In genomic region chr6:147506704-147507114, GRCh38 we compare ENCODE assay signal across 8 cellular contexts. TPM values are rescaled to one million over a fixed set of nuclear protein-coding genes. Genes with fewer than 3 reads are reported as not detected.
A peak's percentile ranks its signal among the peaks of the same experiment; 100 is the strongest.
DNase-seq lines count a peak whose midpoint lies in the region; ATAC-seq and TF ChIP-seq lines count a peak whose summit lies in the region.

No MANE protein-coding gene starts in this region.

- peak overlapping the region in 2 of 3 experiments; percentile 40 to 79 for H3K4me3 ChIP-seq in mammary epithelial cell (replicated peaks in 1 of 3; ENCODE audit: insufficient read depth in 1 of 3, low read depth in 2 of 3, low read length in 3 of 3)

- peaks cover 3% of the 10 kb centered on the region for H4K20me1 ChIP-seq in mammary epithelial cell (ENCODE audit: insufficient read depth, low read length)

- CTCF ChIA-PET in mammary epithelial cell (lab: Charles Lee; ENCODE audit: low non-redundant PET), result interaction anchor here (0.5 to 0.7 kb wide), 3 partner anchors 151 to 657 kb away, joined by 3 to 13 read pairs (median 3); no protein-coding TSS in a partner anchor

- in situ Hi-C loops in mammary epithelial cell (cut with MboI; ENCODE audit: low sequenced_read_pairs in 2 of 2), result loop anchor here (10.0 to 25.0 kb wide), 4 partner anchors 456 to 956 kb away; no protein-coding TSS in a partner anchor

- H3K4me2 ChIP-seq in mammary epithelial cell (ENCODE audit: insufficient read depth, low read depth, low read length), result peak overlapping the region; percentile 100

- no peaks in the 10 kb centered on the region for H3K36me3 ChIP-seq in mammary epithelial cell (ENCODE audit: insufficient read depth, low read length)

- H3K79me2 ChIP-seq in mammary epithelial cell (ENCODE audit: insufficient read depth, low read length), result no peaks in the 10 kb centered on the region

- TF ChIP-seq CTCF in mammary epithelial cell (conservative IDR thresholded peaks at IDR 0.05 in 1 of 2, IDR thresholded peaks at IDR 0.05 in 1 of 2; ENCODE audit: extremely low read depth in 1 of 2, insufficient read depth in 1 of 2, low read depth in 1 of 2, low read length in 2 of 2), result peak; percentile 56 to 91

- intact Hi-C loops in mammary epithelial cell (cut with micrococcal nuclease), result loop anchor here (1.0 to 5.0 kb wide), 7 partner anchors 116 to 956 kb away; no protein-coding TSS in a partner anchor

- 2% methylated on average over 12 of the region's 30 CpGs for WGBS in mammary epithelial cell (ENCODE audit: low coverage, missing lambda C conversion rate)

- H3K9ac ChIP-seq in mammary epithelial cell (ENCODE audit: insufficient read depth, low read length), result no peak overlapping the region

- peaks cover 17% of the 10 kb centered on the region for H3K4me1 ChIP-seq in mammary epithelial cell (ENCODE audit: insufficient read depth, low read length)

- dilution Hi-C loops in mammary epithelial cell (cut with HindIII; ENCODE audit: low sequenced_read_pairs), result loop anchor here (25.0 kb wide), 1 partner anchor 656 kb away; no protein-coding TSS in a partner anchor

- DNase-seq in AG08395 (ENCODE audit: low spot score) (peak; percentile 72), HT1080 (ENCODE audit: low read depth) (peak; percentile 68), SHP77 (lab: John Stamatoyannopoulos, UW) (peak; percentile 36 to 45), mammary epithelial cell (peak; percentile 39), inferior parietal cortex (ENCODE audit: extremely low spot score) (peak; percentile 79), smooth muscle cell of the brain vasculature (ENCODE audit: low read depth, low spot score) (peak; percentile 24), NCI-H2107 treated with DMSO at 0.1 percent for 48 hours (lab: John Stamatoyannopoulos, UW; ENCODE audit: unreplicated experiment) (no peak)

- peak; percentile 30 for ATAC-seq in GM18861 (IDR thresholded peaks at IDR 0.05; ENCODE audit: unreplicated experiment)

- H2AFZ ChIP-seq in mammary epithelial cell (ENCODE audit: low read depth, low read length), result peak overlapping the region; percentile 91

- H3K27ac ChIP-seq in mammary epithelial cell (ENCODE audit: insufficient read depth, low read depth, low read length), result no peak overlapping the region

- no peaks in the 10 kb centered on the region for H3K9me3 ChIP-seq in mammary epithelial cell (replicated peaks; ENCODE audit: insufficient read depth, low read length)

- H3K27me3 ChIP-seq in mammary epithelial cell (ENCODE audit: insufficient read depth, low read length), result peaks cover 4% of the 10 kb centered on the region

- no TSS peak for BruUV-seq in mammary epithelial cell (replicated peaks; lab: Mats Ljungman, UMichigan)

RNA-seq across cellular contexts. Expression of gene SAMD5, which starts 1.8 kb away (rescaled TPM):
- total RNA-seq in HT1080 (2014; rRNA removed; shearing (Covaris generic)), result 1.3 and 1.9 TPM in 2 replicates
- 0.91 and 1.8 TPM in 2 replicates for polyA plus RNA-seq in HT1080 (2015; cell fraction: cytosol; rRNA removed)
- 1.7 and 2.3 TPM in 2 replicates for polyA plus RNA-seq in HT1080 (2015; cell fraction: nucleus; rRNA removed)
- total RNA-seq in mammary epithelial cell, result 1 to 10 TPM; 2.5 to 2.9 TPM
- polyA plus RNA-seq in mammary epithelial cell, result 0.87 TPM
- 0.10 TPM for polyA minus RNA-seq in mammary epithelial cell
